Comparison of ENCODE assay signal across 8 cellular contexts in genomic region chrX:115894087-115894486, GRCh38.
DNase-seq lines count a peak whose midpoint lies in the region; ATAC-seq and TF ChIP-seq lines count a peak whose summit lies in the region.

No MANE protein-coding gene starts in this region.

- no peaks in the 10 kb centered on the region for H3K36me3 ChIP-seq in vagina

- no peaks in the 10 kb centered on the region for H3K27me3 ChIP-seq in vagina

- H3K9me3 ChIP-seq in vagina: no peaks in the 10 kb centered on the region

- H3K4me1 ChIP-seq in vagina: no peaks in the 10 kb centered on the region

- intact Hi-C loops in vagina (cut with DNase I): no loop called here

- DNase-seq in COLO829 (ENCODE audit: low spot score) (peak; percentile 51), NCI-H524 (lab: John Stamatoyannopoulos, UW) (peak; percentile 71 to 86), glomerular visceral epithelial cell (ENCODE audit: extremely low spot score) (peak; percentile 25), T1000 (lab: John Stamatoyannopoulos, UW) (no peak), vagina (ENCODE audit: extremely low spot score in 2 of 2) (no peak), amniotic stem cell (lab: John Stamatoyannopoulos, UW) (no peak)

- H3K4me3 ChIP-seq in vagina: no peak overlapping the region

- TF ChIP-seq POLR2A in vagina (IDR thresholded peaks at IDR 0.05): no peak

- no peak for TF ChIP-seq CTCF in vagina (IDR thresholded peaks at IDR 0.05)

- peak; percentile 41 for ATAC-seq in GM21723 (IDR thresholded peaks at IDR 0.05; ENCODE audit: unreplicated experiment)
- ATAC-seq in activated CD4-positive, CD25-positive, alpha-beta regulatory T cell treated with anti-CD3 and anti-CD28 coated beads, Interleukin-2, amount 50 U/mL, for 24 hours: no peak

- no peak overlapping the region for H3K27ac ChIP-seq in vagina

Comparison
In these comparisons a context has a peak if more than half of its experiments do, and no peak if none do; other contexts are left out.
1. DNase-seq: peak in COLO829 (single experiment), NCI-H524 (2 of 2) and glomerular visceral epithelial cell (single experiment); none in T1000 (single experiment), vagina (0 of 2) and amniotic stem cell (single experiment).